Comparison of ENCODE assay signal across 36 cellular contexts in genomic region chr7:103991406-103991805, GRCh38. TPM values are rescaled to one million over a fixed set of nuclear protein-coding genes. Genes with fewer than 3 reads are reported as not detected.
"Had no signal": no experiment of that assay in that cellular context is flagged by ENCODE, and none has a peak within 500 bp of the region (broad histone marks: within the 10 kb centered on the region; RNA-seq: fewer than 3 reads in every experiment).

No MANE protein-coding gene starts in this region.

- H3K27me3 ChIP-seq: ascending aorta, brain microvascular endothelial cell had no signal

- H3K9me3 Mint-ChIP-seq: activated CD4-positive, alpha-beta memory T cell treated with anti-CD3 and anti-CD28 coated beads, Interleukin-2, amount 10 ng/mL, durations not matched to agents 7 days and 5 days; activated CD4-positive, alpha-beta T cell treated with anti-CD3 and anti-CD28 coated beads, Interleukin-2, amount 10 ng/mL, durations not matched to agents 7 days and 5 days; activated naive CD4-positive, alpha-beta T cell treated with anti-CD3 and anti-CD28 coated beads, Interleukin-2, amount 10 ng/mL, durations not matched to agents 7 days and 5 days; activated naive CD4-positive, alpha-beta T cell treated with anti-CD3 and anti-CD28 coated beads, Interleukin-2, amount 50 U/mL, for 24 hours; activated naive CD8-positive, alpha-beta T cell treated with anti-CD3 and anti-CD28 coated beads, Interleukin-2, amount 10 ng/mL, durations not matched to agents 7 days and 5 days; activated naive CD8-positive, alpha-beta T cell treated with anti-CD3 and anti-CD28 coated beads, Interleukin-2, amount 50 U/mL, for 24 hours; activated T-cell treated with anti-CD3 and anti-CD28 coated beads, Interleukin-2, amount 50 U/mL, for 24 hours; activated T-helper 2 cell treated with anti-CD3 and anti-CD28 coated beads, Interferon-gamma antibody, Interleukin-2, Interleukin-4, amounts not matched to agents 10 μg/mL and 5 μg/mL and 100 μg/mL, durations not matched to agents 14 hours and 24 hours and 36 hours; T-helper 1 cell treated with Interleukin-12 subunit alpha and Interleukin-12 subunit beta and Interleukin-4 antibody, amounts not matched to agents 30 μg/mL and 1 μg/mL, for 36 hours; T-helper 2 cell treated with Interferon-gamma antibody and Interleukin-4, amounts not matched to agents 5 μg/mL and 100 μg/mL, for 36 hours had no signal

- DNase-seq: activated CD4-positive, alpha-beta memory T cell treated with anti-CD3 and anti-CD28 coated beads, Interleukin-2, amount 10 ng/mL, durations not matched to agents 7 days and 5 days; activated CD4-positive, alpha-beta T cell treated with anti-CD3 and anti-CD28 coated beads for 1 hour; activated CD4-positive, alpha-beta T cell treated with anti-CD3 and anti-CD28 coated beads for 36 hours; activated CD4-positive, alpha-beta T cell treated with anti-CD3 and anti-CD28 coated beads for 48 hours; activated CD4-positive, alpha-beta T cell treated with anti-CD3 and anti-CD28 coated beads, Interleukin-2, amount 10 ng/mL, durations not matched to agents 7 days and 5 days; activated CD4-positive, alpha-beta T cell treated with anti-CD3 and anti-CD28 coated beads, Interleukin-2, amount 50 U/mL, for 48 hours; activated CD4-positive, CD25-positive, alpha-beta regulatory T cell; activated CD8-positive, alpha-beta memory T cell treated with anti-CD3 and anti-CD28 coated beads for 24 hours; activated CD8-positive, alpha-beta memory T cell treated with anti-CD3 and anti-CD28 coated beads, Interleukin-2, amount 10 ng/mL, durations not matched to agents 7 days and 5 days; activated CD8-positive, alpha-beta memory T cell treated with anti-CD3 and anti-CD28 coated beads, Interleukin-2, amount 50 U/mL, for 48 hours; activated CD8-positive, alpha-beta T cell treated with anti-CD3 and anti-CD28 coated beads, Interleukin-2, amount 10 ng/mL, durations not matched to agents 7 days and 5 days; activated effector memory CD4-positive, alpha-beta T cell treated with Interleukin-2 at 50 U/mL for 16 hours; activated gamma-delta T cell; activated naive CD4-positive, alpha-beta T cell treated with anti-CD3 and anti-CD28 coated beads, Interleukin-2, amount 10 ng/mL, durations not matched to agents 7 days and 5 days; activated naive CD4-positive, alpha-beta T cell treated with Interleukin-2 at 50 U/mL for 16 hours; activated naive CD8-positive, alpha-beta T cell treated with anti-CD3 and anti-CD28 coated beads, Interleukin-2, amount 10 ng/mL, durations not matched to agents 7 days and 5 days; activated naive CD8-positive, alpha-beta T cell treated with anti-CD3 and anti-CD28 coated beads, Interleukin-2, amount 50 U/mL, for 24 hours; activated T-cell treated with anti-CD3 and anti-CD28 coated beads, Interleukin-2, amount 50 U/mL, for 24 hours; activated T-cell treated with anti-CD3 and anti-CD28 coated beads, Interleukin-2, amount 50 U/mL, for 48 hours; amygdala; anterior cingulate cortex; brain microvascular endothelial cell; central memory CD4-positive, alpha-beta T cell; T-helper 1 cell; T-helper 2 cell; T-helper 9 cell had no signal

- H3K36me3 ChIP-seq: ascending aorta, brain microvascular endothelial cell, breast epithelium had no signal

- H3K36me3 Mint-ChIP-seq: activated CD8-positive, alpha-beta memory T cell treated with anti-CD3 and anti-CD28 coated beads, Interleukin-2, amount 10 ng/mL, durations not matched to agents 7 days and 5 days; activated naive CD4-positive, alpha-beta T cell treated with anti-CD3 and anti-CD28 coated beads, Interleukin-2, amount 50 U/mL, for 24 hours; activated naive CD8-positive, alpha-beta T cell had no signal

- H3K9me3 ChIP-seq: ascending aorta, breast epithelium had no signal

- H3K4me3 Mint-ChIP-seq: activated CD4-positive, alpha-beta memory T cell treated with anti-CD3 and anti-CD28 coated beads, Interleukin-2, amount 10 ng/mL, durations not matched to agents 7 days and 5 days; activated CD4-positive, alpha-beta T cell treated with anti-CD3 and anti-CD28 coated beads for 36 hours; activated CD4-positive, alpha-beta T cell treated with anti-CD3 and anti-CD28 coated beads, Interleukin-2, amount 10 ng/mL, durations not matched to agents 7 days and 5 days; activated CD8-positive, alpha-beta memory T cell treated with anti-CD3 and anti-CD28 coated beads, Interleukin-2, amount 10 ng/mL, durations not matched to agents 7 days and 5 days; activated CD8-positive, alpha-beta T cell treated with anti-CD3 and anti-CD28 coated beads, Interleukin-2, amount 10 ng/mL, durations not matched to agents 7 days and 5 days; activated naive CD4-positive, alpha-beta T cell treated with anti-CD3 and anti-CD28 coated beads, Interleukin-2, amount 10 ng/mL, durations not matched to agents 7 days and 5 days; activated naive CD4-positive, alpha-beta T cell treated with anti-CD3 and anti-CD28 coated beads, Interleukin-2, amount 50 U/mL, for 24 hours; activated naive CD8-positive, alpha-beta T cell treated with anti-CD3 and anti-CD28 coated beads, Interleukin-2, amount 10 ng/mL, durations not matched to agents 7 days and 5 days; activated naive CD8-positive, alpha-beta T cell treated with anti-CD3 and anti-CD28 coated beads, Interleukin-2, amount 50 U/mL, for 24 hours; activated T-cell treated with anti-CD3 and anti-CD28 coated beads, Interleukin-2, amount 50 U/mL, for 24 hours; T-helper 1 cell treated with Interleukin-12 subunit alpha and Interleukin-12 subunit beta and Interleukin-4 antibody, amounts not matched to agents 30 μg/mL and 1 μg/mL, for 36 hours; T-helper 2 cell treated with Interferon-gamma antibody and Interleukin-4, amounts not matched to agents 5 μg/mL and 100 μg/mL, for 36 hours had no signal

- H3K27ac Mint-ChIP-seq: activated CD4-positive, alpha-beta memory T cell treated with anti-CD3 and anti-CD28 coated beads, Interleukin-2, amount 10 ng/mL, durations not matched to agents 7 days and 5 days; activated CD4-positive, alpha-beta T cell treated with anti-CD3 and anti-CD28 coated beads for 36 hours; activated CD4-positive, alpha-beta T cell treated with anti-CD3 and anti-CD28 coated beads, Interleukin-2, amount 10 ng/mL, durations not matched to agents 7 days and 5 days; activated CD8-positive, alpha-beta memory T cell treated with anti-CD3 and anti-CD28 coated beads, Interleukin-2, amount 10 ng/mL, durations not matched to agents 7 days and 5 days; activated CD8-positive, alpha-beta T cell treated with anti-CD3 and anti-CD28 coated beads, Interleukin-2, amount 10 ng/mL, durations not matched to agents 7 days and 5 days; activated naive CD4-positive, alpha-beta T cell treated with anti-CD3 and anti-CD28 coated beads, Interleukin-2, amount 10 ng/mL, durations not matched to agents 7 days and 5 days; activated naive CD4-positive, alpha-beta T cell treated with anti-CD3 and anti-CD28 coated beads, Interleukin-2, amount 50 U/mL, for 24 hours; activated naive CD8-positive, alpha-beta T cell; activated naive CD8-positive, alpha-beta T cell treated with anti-CD3 and anti-CD28 coated beads, Interleukin-2, amount 10 ng/mL, durations not matched to agents 7 days and 5 days; activated naive CD8-positive, alpha-beta T cell treated with anti-CD3 and anti-CD28 coated beads, Interleukin-2, amount 50 U/mL, for 24 hours; activated T-cell treated with anti-CD3 and anti-CD28 coated beads, Interleukin-2, amount 50 U/mL, for 24 hours; activated T-helper 2 cell treated with anti-CD3 and anti-CD28 coated beads, Interferon-gamma antibody, Interleukin-2, Interleukin-4, amounts not matched to agents 10 μg/mL and 5 μg/mL and 100 μg/mL, durations not matched to agents 14 hours and 24 hours and 36 hours; T-helper 1 cell treated with Interleukin-12 subunit alpha and Interleukin-12 subunit beta and Interleukin-4 antibody, amounts not matched to agents 30 μg/mL and 1 μg/mL, for 36 hours; T-helper 2 cell treated with Interferon-gamma antibody and Interleukin-4, amounts not matched to agents 5 μg/mL and 100 μg/mL, for 36 hours had no signal

- ATAC-seq: activated CD4-positive, alpha-beta T cell treated with anti-CD3 and anti-CD28 coated beads for 36 hours; activated CD4-positive, CD25-positive, alpha-beta regulatory T cell treated with anti-CD3 and anti-CD28 coated beads, Interleukin-2, amount 50 U/mL, for 24 hours; activated CD8-positive, alpha-beta memory T cell treated with anti-CD3 and anti-CD28 coated beads, Interleukin-2, amount 10 ng/mL, durations not matched to agents 7 days and 5 days; activated CD8-positive, alpha-beta T cell treated with anti-CD3 and anti-CD28 coated beads, Interleukin-2, amount 10 ng/mL, durations not matched to agents 7 days and 5 days; activated naive CD8-positive, alpha-beta T cell treated with anti-CD3 and anti-CD28 coated beads, Interleukin-2, amount 50 U/mL, for 24 hours had no signal

- H3K27ac ChIP-seq: ascending aorta, brain microvascular endothelial cell, breast epithelium, VCaP had no signal

- H3K4me1 ChIP-seq: breast epithelium had no signal

- FAIRE-seq: TTC549 had no signal

RNA-seq across cellular contexts. Expression of gene RELN, which starts 1.9 kb away (rescaled TPM):
- total RNA-seq: activated CD4-positive, alpha-beta memory T cell treated with anti-CD3 and anti-CD28 coated beads, Interleukin-2, amount 10 ng/mL, durations not matched to agents 7 days and 5 days; activated CD4-positive, alpha-beta T cell treated with anti-CD3 and anti-CD28 coated beads for 36 hours; activated CD4-positive, alpha-beta T cell treated with anti-CD3 and anti-CD28 coated beads, Interleukin-2, amount 10 ng/mL, durations not matched to agents 7 days and 5 days; activated CD8-positive, alpha-beta memory T cell treated with anti-CD3 and anti-CD28 coated beads, Interleukin-2, amount 10 ng/mL, durations not matched to agents 7 days and 5 days; activated CD8-positive, alpha-beta T cell treated with anti-CD3 and anti-CD28 coated beads, Interleukin-2, amount 10 ng/mL, durations not matched to agents 7 days and 5 days; activated naive CD8-positive, alpha-beta T cell treated with anti-CD3 and anti-CD28 coated beads, Interleukin-2, amount 10 ng/mL, durations not matched to agents 7 days and 5 days; activated T-helper 2 cell treated with anti-CD3 and anti-CD28 coated beads, Interferon-gamma antibody, Interleukin-2, Interleukin-4, amounts not matched to agents 10 μg/mL and 5 μg/mL and 100 μg/mL, durations not matched to agents 14 hours and 24 hours and 36 hours had no signal
